ENCODE assay signal across 15 cellular contexts in the genomic region with DNA sequence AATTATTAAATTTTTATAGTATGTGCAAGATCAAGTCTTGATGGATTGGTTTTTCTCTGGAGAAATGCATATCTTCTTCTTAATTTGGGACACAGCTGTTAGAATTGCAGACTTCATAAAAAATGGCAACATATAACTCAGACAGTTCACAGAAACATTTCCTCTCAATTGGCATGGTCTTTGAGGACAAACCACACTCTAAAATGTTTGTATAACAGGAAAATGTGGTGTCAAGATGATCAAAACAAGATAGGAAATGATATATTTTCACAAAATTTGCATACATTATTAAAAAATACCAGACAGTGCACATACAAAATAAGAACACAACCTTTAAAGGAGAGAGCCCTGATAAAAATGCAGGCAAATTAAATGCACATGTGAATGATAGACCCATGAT.
DNase-seq lines count a peak whose midpoint lies in the region; ATAC-seq and TF ChIP-seq lines count a peak whose summit lies in the region.
"Had no signal": no experiment of that assay in that cellular context is flagged by ENCODE, and none has a peak within 500 bp of the region (broad histone marks: within the 10 kb centered on the region; RNA-seq: fewer than 3 reads in every experiment).

No MANE protein-coding gene starts in this region.

- POLR2A ChIA-PET in activated CD8-positive, alpha-beta T cell treated with anti-CD3 and anti-CD28 coated beads, Interleukin-2, amount 10 ng/mL, durations not matched to agents 7 days and 5 days (lab: Charles Lee): interaction anchor here (0.7 kb wide), 1 partner anchor 56 kb away, joined by 3 read pairs; no protein-coding TSS in a partner anchor
- POLR2A ChIA-PET in activated CD8-positive, alpha-beta T cell treated with anti-CD3 and anti-CD28 coated beads for 36 hours (lab: Charles Lee): interaction anchor here (1.1 to 1.5 kb wide), 4 partner anchors 14 to 56 kb away, joined by 3 to 5 read pairs (median 4); no protein-coding TSS in a partner anchor
- POLR2A ChIA-PET in CD4-positive, alpha-beta T cell (lab: Charles Lee): interaction anchor here (0.6 to 2.8 kb wide), 11 partner anchors 13 to 928 kb away, joined by 3 to 11 read pairs (median 3); no protein-coding TSS in a partner anchor

- no peak for TF ChIP-seq EP300 in esophagus muscularis mucosa (IDR thresholded peaks at IDR 0.05)

- H3K36me3 ChIP-seq in gastrocnemius medialis (no peaks in the 10 kb centered on the region), esophagus muscularis mucosa (no peaks in the 10 kb centered on the region)
- H3K36me3 ChIP-seq: MG63 had no signal

- H3K36me3 Mint-ChIP-seq in activated CD8-positive, alpha-beta T cell treated with anti-CD3 and anti-CD28 coated beads, Interleukin-2, amount 10 ng/mL, durations not matched to agents 7 days and 5 days (ENCODE audit: low read depth): peaks cover 18% of the 10 kb centered on the region
- peaks cover 7% of the 10 kb centered on the region for H3K36me3 Mint-ChIP-seq in activated CD8-positive, alpha-beta T cell treated with anti-CD3 and anti-CD28 coated beads for 36 hours (ENCODE audit: low read depth)
- H3K36me3 Mint-ChIP-seq in CD4-positive, alpha-beta T cell (ENCODE audit: low read depth): no peaks in the 10 kb centered on the region
- peaks cover 20% of the 10 kb centered on the region for H3K36me3 Mint-ChIP-seq in T-helper 1 cell treated with Interleukin-12 subunit alpha and Interleukin-12 subunit beta and Interleukin-4 antibody, amounts not matched to agents 30 μg/mL and 1 μg/mL, for 36 hours (ENCODE audit: low read depth)
- H3K36me3 Mint-ChIP-seq in effector memory CD8-positive, alpha-beta T cell (ENCODE audit: insufficient read depth): peaks cover 4% of the 10 kb centered on the region
- H3K36me3 Mint-ChIP-seq: CD14-positive monocyte had no signal

- peak; percentile 35 for ATAC-seq in activated CD8-positive, alpha-beta T cell treated with anti-CD3 and anti-CD28 coated beads, Interleukin-2, amount 10 ng/mL, durations not matched to agents 7 days and 5 days
- no peak for ATAC-seq in activated CD8-positive, alpha-beta T cell treated with anti-CD3 and anti-CD28 coated beads for 36 hours
- peak; percentile 72 for ATAC-seq in CD4-positive, alpha-beta T cell (ENCODE audit: poor library complexity)
- ATAC-seq in effector memory CD8-positive, alpha-beta T cell (replicated peaks): peak; percentile 60
- ATAC-seq in gastrocnemius medialis: no peak

- TF ChIP-seq POLR2A in gastrocnemius medialis (IDR thresholded peaks at IDR 0.05) (no peak), esophagus muscularis mucosa (IDR thresholded peaks at IDR 0.05; ENCODE audit: low read depth) (no peak)

- in situ Hi-C loops in gastrocnemius medialis (cut with MboI; ENCODE audit: low sequenced_read_pairs in 4 of 4): no loop called here

- H3K27me3 Mint-ChIP-seq in activated CD8-positive, alpha-beta T cell treated with anti-CD3 and anti-CD28 coated beads, Interleukin-2, amount 10 ng/mL, durations not matched to agents 7 days and 5 days (ENCODE audit: low read depth): no peaks in the 10 kb centered on the region
- no peaks in the 10 kb centered on the region for H3K27me3 Mint-ChIP-seq in activated CD8-positive, alpha-beta T cell treated with anti-CD3 and anti-CD28 coated beads for 36 hours
- no peaks in the 10 kb centered on the region for H3K27me3 Mint-ChIP-seq in CD4-positive, alpha-beta T cell
- H3K27me3 Mint-ChIP-seq in T-helper 1 cell treated with Interleukin-12 subunit alpha and Interleukin-12 subunit beta and Interleukin-4 antibody, amounts not matched to agents 30 μg/mL and 1 μg/mL, for 36 hours (ENCODE audit: low read depth): no peaks in the 10 kb centered on the region
- no peaks in the 10 kb centered on the region for H3K27me3 Mint-ChIP-seq in effector memory CD8-positive, alpha-beta T cell

- intact Hi-C loops in activated CD8-positive, alpha-beta T cell treated with anti-CD3 and anti-CD28 coated beads for 36 hours (cut with micrococcal nuclease): no loop called here
- intact Hi-C loops in CD4-positive, alpha-beta T cell (cut with DNase I, micrococcal nuclease): loop anchor here in 1 of 2 experiments (5.0 kb wide), 1 partner anchor 63 kb away; the partner anchor contains the start of gene ICOS
- intact Hi-C loops in gastrocnemius medialis (cut with DNase I; ENCODE audit: low total_unique reads): no loop called here
- intact Hi-C loops in esophagus muscularis mucosa (cut with DNase I): no loop called here

- peak overlapping the region; percentile 56 for H3K27ac Mint-ChIP-seq in activated CD8-positive, alpha-beta T cell treated with anti-CD3 and anti-CD28 coated beads, Interleukin-2, amount 10 ng/mL, durations not matched to agents 7 days and 5 days
- H3K27ac Mint-ChIP-seq in activated CD8-positive, alpha-beta T cell treated with anti-CD3 and anti-CD28 coated beads for 36 hours: no peak overlapping the region
- H3K27ac Mint-ChIP-seq in CD4-positive, alpha-beta T cell: peak overlapping the region; percentile 86
- H3K27ac Mint-ChIP-seq in T-helper 1 cell treated with Interleukin-12 subunit alpha and Interleukin-12 subunit beta and Interleukin-4 antibody, amounts not matched to agents 30 μg/mL and 1 μg/mL, for 36 hours: peak overlapping the region; percentile 46
- peak overlapping the region; percentile 4 to 80 for H3K27ac Mint-ChIP-seq in effector memory CD8-positive, alpha-beta T cell
- H3K27ac Mint-ChIP-seq: CD14-positive monocyte, HFFc6 had no signal

- H3K4me3 ChIP-seq in gastrocnemius medialis (no peak overlapping the region), esophagus muscularis mucosa (no peak overlapping the region)
- H3K4me3 ChIP-seq: MG63, PC-9 had no signal

- peaks cover 6% of the 10 kb centered on the region for H3K9me3 Mint-ChIP-seq in activated CD8-positive, alpha-beta T cell treated with anti-CD3 and anti-CD28 coated beads, Interleukin-2, amount 10 ng/mL, durations not matched to agents 7 days and 5 days (ENCODE audit: insufficient read depth)
- H3K9me3 Mint-ChIP-seq in activated CD8-positive, alpha-beta T cell treated with anti-CD3 and anti-CD28 coated beads for 36 hours: peaks cover 8% of the 10 kb centered on the region
- H3K9me3 Mint-ChIP-seq in CD4-positive, alpha-beta T cell: no peaks in the 10 kb centered on the region
- H3K9me3 Mint-ChIP-seq in T-helper 1 cell treated with Interleukin-12 subunit alpha and Interleukin-12 subunit beta and Interleukin-4 antibody, amounts not matched to agents 30 μg/mL and 1 μg/mL, for 36 hours: peaks cover 22% of the 10 kb centered on the region
- no peaks in the 10 kb centered on the region for H3K9me3 Mint-ChIP-seq in effector memory CD8-positive, alpha-beta T cell
- H3K9me3 Mint-ChIP-seq: HFFc6 had no signal

- no peak for TF ChIP-seq CTCF in activated CD8-positive, alpha-beta T cell treated with anti-CD3 and anti-CD28 coated beads for 36 hours (IDR thresholded peaks at IDR 0.05)
- TF ChIP-seq CTCF in CD4-positive, alpha-beta T cell (IDR thresholded peaks at IDR 0.05): no peak
- no peak for TF ChIP-seq CTCF in gastrocnemius medialis (IDR thresholded peaks at IDR 0.05 in 4 of 5, conservative IDR thresholded peaks at IDR 0.05 in 1 of 5)
- TF ChIP-seq CTCF in esophagus muscularis mucosa (IDR thresholded peaks at IDR 0.05): no peak

- H3K9me3 ChIP-seq in CD4-positive, alpha-beta T cell (ENCODE audit: control insufficient read depth, low read length): no peaks in the 10 kb centered on the region
- H3K9me3 ChIP-seq in gastrocnemius medialis (no peaks in the 10 kb centered on the region), esophagus muscularis mucosa (no peaks in the 10 kb centered on the region)
- H3K9me3 ChIP-seq: MG63 had no signal

- H3K4me3 Mint-ChIP-seq in activated CD8-positive, alpha-beta T cell treated with anti-CD3 and anti-CD28 coated beads, Interleukin-2, amount 10 ng/mL, durations not matched to agents 7 days and 5 days: peak overlapping the region; percentile 0
- H3K4me3 Mint-ChIP-seq in activated CD8-positive, alpha-beta T cell treated with anti-CD3 and anti-CD28 coated beads for 36 hours: no peak overlapping the region
- H3K4me3 Mint-ChIP-seq in CD4-positive, alpha-beta T cell: peak overlapping the region; percentile 60
- H3K4me3 Mint-ChIP-seq in T-helper 1 cell treated with Interleukin-12 subunit alpha and Interleukin-12 subunit beta and Interleukin-4 antibody, amounts not matched to agents 30 μg/mL and 1 μg/mL, for 36 hours: peak overlapping the region; percentile 5
- H3K4me3 Mint-ChIP-seq in effector memory CD8-positive, alpha-beta T cell: peak overlapping the region; percentile 33 to 55
- H3K4me3 Mint-ChIP-seq: CD14-positive monocyte, HFFc6 had no signal

- H3K27me3 ChIP-seq in CD4-positive, alpha-beta T cell (ENCODE audit: control insufficient read depth, insufficient read depth, low read length): no peaks in the 10 kb centered on the region
- H3K27me3 ChIP-seq in gastrocnemius medialis (no peaks in the 10 kb centered on the region), esophagus muscularis mucosa (no peaks in the 10 kb centered on the region)
- H3K27me3 ChIP-seq: MG63 had no signal

- peaks cover 73% of the 10 kb centered on the region for H3K4me1 Mint-ChIP-seq in activated CD8-positive, alpha-beta T cell treated with anti-CD3 and anti-CD28 coated beads, Interleukin-2, amount 10 ng/mL, durations not matched to agents 7 days and 5 days (ENCODE audit: low read depth)
- H3K4me1 Mint-ChIP-seq in activated CD8-positive, alpha-beta T cell treated with anti-CD3 and anti-CD28 coated beads for 36 hours (ENCODE audit: low read depth): peaks cover 83% of the 10 kb centered on the region
- H3K4me1 Mint-ChIP-seq in CD4-positive, alpha-beta T cell (ENCODE audit: low read depth): peaks cover 92% of the 10 kb centered on the region
- H3K4me1 Mint-ChIP-seq in T-helper 1 cell treated with Interleukin-12 subunit alpha and Interleukin-12 subunit beta and Interleukin-4 antibody, amounts not matched to agents 30 μg/mL and 1 μg/mL, for 36 hours (ENCODE audit: low read depth): peaks cover 89% of the 10 kb centered on the region
- H3K4me1 Mint-ChIP-seq in effector memory CD8-positive, alpha-beta T cell (ENCODE audit: low read depth in 2 of 2): peaks cover 29 to 41% of the 10 kb centered on the region in 2 donors

- H3K4me1 ChIP-seq in gastrocnemius medialis (no peaks in the 10 kb centered on the region), esophagus muscularis mucosa (peaks cover 0 to 26% (median 13%) of the 10 kb centered on the region in 4 donors)

- DNase-seq in activated CD8-positive, alpha-beta T cell treated with anti-CD3 and anti-CD28 coated beads, Interleukin-2, amount 10 ng/mL, durations not matched to agents 7 days and 5 days: no peak
- DNase-seq in activated CD8-positive, alpha-beta T cell treated with anti-CD3 and anti-CD28 coated beads for 36 hours: no peak
- DNase-seq in CD4-positive, alpha-beta T cell: no peak
- DNase-seq in effector memory CD8-positive, alpha-beta T cell: no peak
- no peak for DNase-seq in gastrocnemius medialis
- no peak for DNase-seq in cerebellum (ENCODE audit: low spot score)
- no peak for DNase-seq in esophagus muscularis mucosa (ENCODE audit: extremely low spot score)
- DNase-seq: HFFc6, KG1, MG63, NCI-H1092 treated with DMSO at 0.1 percent for 48 hours, NCI-H1694 treated with DMSO at 0.1 percent for 48 hours, PC-9 had no signal

- H3K27ac ChIP-seq in CD4-positive, alpha-beta T cell (ENCODE audit: low read depth, low read length): no peak overlapping the region
- H3K27ac ChIP-seq in gastrocnemius medialis (no peak overlapping the region), esophagus muscularis mucosa (replicated peaks in 1 of 4) (no peak overlapping the region)
- H3K27ac ChIP-seq: PC-9 had no signal

- CTCF ChIA-PET in activated CD8-positive, alpha-beta T cell treated with anti-CD3 and anti-CD28 coated beads, Interleukin-2, amount 10 ng/mL, durations not matched to agents 7 days and 5 days (lab: Charles Lee): interaction anchor here (0.8 to 2.5 kb wide), 7 partner anchors 9 to 72 kb away, joined by 3 to 8 read pairs (median 4); no protein-coding TSS in a partner anchor
- CTCF ChIA-PET in activated CD8-positive, alpha-beta T cell treated with anti-CD3 and anti-CD28 coated beads for 36 hours (lab: Charles Lee): interaction anchor here (1.7 kb wide), 1 partner anchor 71 kb away, joined by 6 read pairs; no protein-coding TSS in a partner anchor
- CTCF ChIA-PET in CD4-positive, alpha-beta T cell (lab: Charles Lee): interaction anchor here (0.8 kb wide), 1 partner anchor 15 kb away, joined by 3 read pairs; no protein-coding TSS in a partner anchor

Comparison
In these comparisons a context has a peak if more than half of its experiments do, and no peak if none do; other contexts are left out.
1. ATAC-seq: peak in activated CD8-positive, alpha-beta T cell treated with anti-CD3 and anti-CD28 coated beads, Interleukin-2, amount 10 ng/mL, durations not matched to agents 7 days and 5 days (single experiment), CD4-positive, alpha-beta T cell (single experiment) and effector memory CD8-positive, alpha-beta T cell (single experiment); none in activated CD8-positive, alpha-beta T cell treated with anti-CD3 and anti-CD28 coated beads for 36 hours (single experiment) and gastrocnemius medialis (0 of 2).